ENCODE assay signal across 19 cellular contexts in genomic region chr5:116543501-116543900, GRCh38. TPM values are rescaled to one million over a fixed set of nuclear protein-coding genes. Genes with fewer than 3 reads are reported as not detected.
A peak's percentile ranks its signal among the peaks of the same experiment; 100 is the strongest.
DNase-seq lines count a peak whose midpoint lies in the region; ATAC-seq, FAIRE-seq and TF ChIP-seq lines count a peak whose summit lies in the region.
"Had no signal": no experiment of that assay in that cellular context is flagged by ENCODE, and none has a peak within 500 bp of the region (broad histone marks: within the 10 kb centered on the region; RNA-seq: fewer than 3 reads in every experiment).

No MANE protein-coding gene starts in this region.

- POLR2A ChIA-PET in activated CD4-positive, alpha-beta T cell treated with anti-CD3 and anti-CD28 coated beads for 36 hours (lab: Charles Lee) = no interaction called here

- no peaks in the 10 kb centered on the region for H3K36me3 Mint-ChIP-seq in activated CD4-positive, alpha-beta T cell treated with anti-CD3 and anti-CD28 coated beads for 36 hours (ENCODE audit: low read depth)
- H3K36me3 Mint-ChIP-seq: activated CD8-positive, alpha-beta memory T cell treated with anti-CD3 and anti-CD28 coated beads, Interleukin-2, amount 10 ng/mL, durations not matched to agents 7 days and 5 days; activated naive CD4-positive, alpha-beta T cell treated with anti-CD3 and anti-CD28 coated beads, Interleukin-2, amount 10 ng/mL, durations not matched to agents 7 days and 5 days had no signal

- H3K27ac Mint-ChIP-seq in activated CD4-positive, alpha-beta T cell treated with anti-CD3 and anti-CD28 coated beads for 36 hours = no peak overlapping the region
- H3K27ac Mint-ChIP-seq: activated CD8-positive, alpha-beta memory T cell treated with anti-CD3 and anti-CD28 coated beads, Interleukin-2, amount 10 ng/mL, durations not matched to agents 7 days and 5 days; activated naive CD4-positive, alpha-beta T cell treated with anti-CD3 and anti-CD28 coated beads, Interleukin-2, amount 10 ng/mL, durations not matched to agents 7 days and 5 days had no signal

- no peak for TF ChIP-seq CTCF in RWPE2 (IDR thresholded peaks at IDR 0.05; ENCODE audit: poor library complexity, severe bottlenecking)

- no peak overlapping the region for H3K4me3 ChIP-seq in RWPE2 (ENCODE audit: severe bottlenecking)
- H3K4me3 ChIP-seq: skin epidermis had no signal

- ATAC-seq in RWPE2 (ENCODE audit: low read depth) (peak; percentile 65; the same call in 2 of the 3 replicates), HG03565 (IDR thresholded peaks at IDR 0.05; ENCODE audit: unreplicated experiment) (no peak)
- no peak for ATAC-seq in activated CD4-positive, alpha-beta T cell treated with anti-CD3 and anti-CD28 coated beads for 36 hours
- ATAC-seq: activated CD8-positive, alpha-beta memory T cell treated with anti-CD3 and anti-CD28 coated beads, Interleukin-2, amount 10 ng/mL, durations not matched to agents 7 days and 5 days had no signal

- no peaks in the 10 kb centered on the region for H3K36me3 ChIP-seq in RWPE2 (ENCODE audit: low read depth)

- H3K4me1 Mint-ChIP-seq in activated CD4-positive, alpha-beta T cell treated with anti-CD3 and anti-CD28 coated beads for 36 hours = no peaks in the 10 kb centered on the region
- H3K4me1 Mint-ChIP-seq: activated CD8-positive, alpha-beta memory T cell treated with anti-CD3 and anti-CD28 coated beads, Interleukin-2, amount 10 ng/mL, durations not matched to agents 7 days and 5 days; activated naive CD4-positive, alpha-beta T cell treated with anti-CD3 and anti-CD28 coated beads, Interleukin-2, amount 10 ng/mL, durations not matched to agents 7 days and 5 days had no signal

- no peak overlapping the region for H3K27ac ChIP-seq in RWPE2 (ENCODE audit: poor library complexity, severe bottlenecking)
- H3K27ac ChIP-seq: C4-2B, skin epidermis had no signal

- H3K27me3 Mint-ChIP-seq in activated CD4-positive, alpha-beta T cell treated with anti-CD3 and anti-CD28 coated beads for 36 hours = no peaks in the 10 kb centered on the region
- H3K27me3 Mint-ChIP-seq: activated naive CD4-positive, alpha-beta T cell treated with anti-CD3 and anti-CD28 coated beads, Interleukin-2, amount 10 ng/mL, durations not matched to agents 7 days and 5 days had no signal

- DNase-seq in GF-D8 (lab: John Stamatoyannopoulos, UW) (peak; percentile 2), RWPE2 (ENCODE audit: low spot score) (no peak), renal cortical epithelial cell (ENCODE audit: low read depth) (peak; percentile 33)
- DNase-seq in activated CD4-positive, alpha-beta T cell treated with anti-CD3 and anti-CD28 coated beads for 36 hours = no peak
- no peak for DNase-seq in stimulated activated CD4-positive, alpha-beta T cell treated with anti-CD3 and anti-CD28 coated beads, Interleukin-4, amount 100 ng/mL, for 24 hours
- DNase-seq: activated CD8-positive, alpha-beta memory T cell treated with anti-CD3 and anti-CD28 coated beads, Interleukin-2, amount 10 ng/mL, durations not matched to agents 7 days and 5 days; activated naive CD4-positive, alpha-beta T cell treated with anti-CD3 and anti-CD28 coated beads, Interleukin-2, amount 10 ng/mL, durations not matched to agents 7 days and 5 days; glutamatergic neuron; kidney; NCI-H146; stimulated activated naive CD4-positive, alpha-beta T cell had no signal

- FAIRE-seq in endometrium (lab: Jason Lieb, UNC) = peak; percentile 26
- FAIRE-seq: kidney, urothelium cell line had no signal

- H3K4me1 ChIP-seq in RWPE2 (ENCODE audit: insufficient read depth, poor library complexity, severe bottlenecking) = no peaks in the 10 kb centered on the region

- no peaks in the 10 kb centered on the region for H3K27me3 ChIP-seq in RWPE2 (ENCODE audit: insufficient read depth, poor library complexity, severe bottlenecking)

- intact Hi-C loops in activated CD4-positive, alpha-beta T cell treated with anti-CD3 and anti-CD28 coated beads for 36 hours (cut with DNase I, micrococcal nuclease) = no loop called here

- CTCF ChIA-PET in activated CD4-positive, alpha-beta T cell treated with anti-CD3 and anti-CD28 coated beads for 36 hours (lab: Charles Lee) = no interaction called here

- peaks cover 6% of the 10 kb centered on the region for H3K9me3 ChIP-seq in RWPE2 (ENCODE audit: severe bottlenecking)

- H3K9me3 Mint-ChIP-seq in activated CD4-positive, alpha-beta T cell treated with anti-CD3 and anti-CD28 coated beads for 36 hours (ENCODE audit: low read depth) = peaks cover 13% of the 10 kb centered on the region

- H3K4me3 Mint-ChIP-seq in activated CD4-positive, alpha-beta T cell treated with anti-CD3 and anti-CD28 coated beads for 36 hours = no peak overlapping the region
- H3K4me3 Mint-ChIP-seq: activated CD8-positive, alpha-beta memory T cell treated with anti-CD3 and anti-CD28 coated beads, Interleukin-2, amount 10 ng/mL, durations not matched to agents 7 days and 5 days; activated naive CD4-positive, alpha-beta T cell treated with anti-CD3 and anti-CD28 coated beads, Interleukin-2, amount 10 ng/mL, durations not matched to agents 7 days and 5 days had no signal

RNA-seq across cellular contexts. Expression of gene SEMA6A, which starts 31.1 kb away (rescaled TPM):
- 1.0 and 6.9 TPM in 2 replicates for total RNA-seq in renal cortical epithelial cell
- not detected for total RNA-seq in activated CD4-positive, alpha-beta T cell treated with anti-CD3 and anti-CD28 coated beads for 36 hours
- total RNA-seq: G401, LHCN-M2, OCI-LY7 had no signal

Comparison
In these comparisons a context has a peak if more than half of its experiments do, and no peak if none do; other contexts are left out.
1. DNase-seq: peak in GF-D8 (single experiment) and renal cortical epithelial cell (single experiment); none in RWPE2 (single experiment), activated CD4-positive, alpha-beta T cell treated with anti-CD3 and anti-CD28 coated beads for 36 hours (single experiment) and stimulated activated CD4-positive, alpha-beta T cell treated with anti-CD3 and anti-CD28 coated beads, Interleukin-4, amount 100 ng/mL, for 24 hours (single experiment).